Comparison of ENCODE assay signal across 27 cellular contexts in the genomic region with DNA sequence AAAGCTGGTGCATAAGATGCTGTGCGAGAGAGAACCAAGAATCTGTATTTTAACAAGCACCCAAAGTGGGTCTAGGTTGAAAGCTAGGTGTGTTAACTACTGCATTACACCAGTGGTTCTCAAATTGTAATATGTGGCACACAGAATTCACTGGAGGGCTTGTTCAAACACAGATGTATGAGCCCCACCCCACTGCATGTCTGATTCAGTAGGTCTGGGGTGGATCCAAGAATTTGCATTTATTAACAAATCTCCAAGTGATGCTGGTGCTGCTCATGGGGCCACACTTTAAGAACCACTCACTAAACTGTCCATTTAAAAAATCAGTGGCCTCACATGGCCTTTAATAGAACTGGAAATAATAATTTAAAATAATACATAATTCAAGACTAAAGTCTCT. TPM values are rescaled to one million over a fixed set of nuclear protein-coding genes. Genes with fewer than 3 reads are reported as not detected.
DNase-seq lines count a peak whose midpoint lies in the region; ATAC-seq lines count a peak whose summit lies in the region.
"Had no signal": no experiment of that assay in that cellular context is flagged by ENCODE, and none has a peak within 500 bp of the region (broad histone marks: within the 10 kb centered on the region; RNA-seq: fewer than 3 reads in every experiment).

No MANE protein-coding gene starts in this region.

- H3K27ac ChIP-seq in epithelial cell of prostate (no peak overlapping the region), layer of hippocampus (ENCODE audit: low read depth, low read length) (peak overlapping the region; percentile 13)
- H3K27ac ChIP-seq: adrenal gland, HL-60, pancreas had no signal

- H3K27me3 ChIP-seq in layer of hippocampus (ENCODE audit: control insufficient read depth, insufficient read depth, low read length) = no peaks in the 10 kb centered on the region
- H3K27me3 ChIP-seq: adrenal gland, pancreas, right atrium auricular region had no signal

- DNase-seq in AG08395 (ENCODE audit: low spot score) (peak; percentile 22), LHCN-M2 (ENCODE audit: low read depth) (peak; percentile 71), epithelial cell of prostate (ENCODE audit: low read depth, low spot score) (peak; percentile 24), GM19240 (ENCODE audit: insufficient read length, low spot score) (no peak), DMS53 treated with DMSO at 0.1 percent for 48 hours (lab: John Stamatoyannopoulos, UW; ENCODE audit: unreplicated experiment) (no peak)
- DNase-seq in stimulated activated CD4-positive, alpha-beta T cell treated with anti-CD3 and anti-CD28 coated beads, Interleukin-4, amount 100 ng/mL, for 24 hours = no peak
- DNase-seq: activated CD8-positive, alpha-beta T cell treated with anti-CD3 and anti-CD28 coated beads for 36 hours; activated T-cell treated with anti-CD3 and anti-CD28 coated beads for 4 hours; adrenal gland; CD8-positive, alpha-beta T cell; left cardiac atrium; midbrain; NCI-H1105; NCI-H2081; NCI-H446; OCI-M1; pancreas; stimulated activated CD4-positive, alpha-beta T cell treated with anti-CD3 and anti-CD28 coated beads, Interleukin-12 subunit alpha, Interleukin-12 subunit beta, amount 100 ng/mL, for 4 hours; stimulated activated naive CD8-positive, alpha-beta T cell treated with anti-CD3 and anti-CD28 coated beads, Interleukin-15, amount 100 ng/mL, for 72 hours had no signal

- no peak for ATAC-seq in GM21526 (IDR thresholded peaks at IDR 0.05; ENCODE audit: low FRiP score, unreplicated experiment)
- ATAC-seq: activated CD4-positive, CD25-positive, alpha-beta regulatory T cell treated with anti-CD3 and anti-CD28 coated beads, Interleukin-2, amount 50 U/mL, for 24 hours; activated CD8-positive, alpha-beta T cell treated with anti-CD3 and anti-CD28 coated beads for 36 hours; CD8-positive, alpha-beta T cell; HepG2; natural killer cell treated with Interleukin-12 subunit alpha and Interleukin-12 subunit beta and Interleukin-15 and Interleukin-18, amount 100 ng/mL, for 72 hours; pancreas; stimulated activated naive CD8-positive, alpha-beta T cell treated with anti-CD3 and anti-CD28 coated beads, Interleukin-15, amount 100 ng/mL, for 72 hours had no signal

RNA-seq across cellular contexts. Expression of a gene that starts 40.4 kb away (rescaled TPM):
- 47.5 and 56.8 TPM in 2 replicates for total RNA-seq in LHCN-M2 (2014; rRNA removed)
- polyA plus RNA-seq in LHCN-M2 (2012) = 32.6 TPM
- total RNA-seq: activated CD8-positive, alpha-beta T cell treated with anti-CD3 and anti-CD28 coated beads for 36 hours; CD8-positive, alpha-beta T cell; dermis microvascular lymphatic vessel endothelial cell; HepG2 had no signal
- polyA plus RNA-seq: HepG2 had no signal

Comparison
In these comparisons a context has a peak if more than half of its experiments do, and no peak if none do; other contexts are left out.
1. DNase-seq: peak in AG08395 (single experiment), LHCN-M2 (single experiment) and epithelial cell of prostate (single experiment); none in stimulated activated CD4-positive, alpha-beta T cell treated with anti-CD3 and anti-CD28 coated beads, Interleukin-4, amount 100 ng/mL, for 24 hours (single experiment), GM19240 (single experiment) and DMS53 treated with DMSO at 0.1 percent for 48 hours (single experiment).